ENCODE assay signal across 23 cellular contexts in genomic region chr4:190018201-190018920, GRCh38. TPM values are rescaled to one million over a fixed set of nuclear protein-coding genes. Genes with fewer than 3 reads are reported as not detected.
DNase-seq lines count a peak whose midpoint lies in the region; ATAC-seq and TF ChIP-seq lines count a peak whose summit lies in the region.
"Had no signal": no experiment of that assay in that cellular context is flagged by ENCODE, and none has a peak within 500 bp of the region (broad histone marks: within the 10 kb centered on the region; RNA-seq: fewer than 3 reads in every experiment).

No MANE protein-coding gene starts in this region.

- H3K9ac ChIP-seq in neuronal stem cell (ENCODE audit: low read depth, low read length, poor library complexity), result no peak overlapping the region
- H3K9ac ChIP-seq: KMS-11 had no signal

- no peak overlapping the region for H2AK5ac ChIP-seq in neuronal stem cell (ENCODE audit: low read depth, low read length)

- H3K4me1 ChIP-seq in neuronal stem cell (ENCODE audit: control insufficient read depth in 2 of 2, insufficient read depth in 1 of 2, low read depth in 1 of 2, low read length in 2 of 2), result peaks cover 0 to 4% of the 10 kb centered on the region in 2 donors

- TF ChIP-seq CTCF in activated CD8-positive, alpha-beta T cell treated with anti-CD3 and anti-CD28 coated beads for 36 hours (IDR thresholded peaks at IDR 0.05), result no peak
- no peak for TF ChIP-seq CTCF in glutamatergic neuron (IDR thresholded peaks at IDR 0.05; ENCODE audit: partially characterized antibody, unreplicated experiment)

- no peak overlapping the region for H3K23ac ChIP-seq in neuronal stem cell (ENCODE audit: low read depth, low read length, poor library complexity)

- H3K4me2 ChIP-seq in neuronal stem cell (ENCODE audit: insufficient read depth, low read length, poor library complexity, severe bottlenecking), result peak overlapping the region; percentile 57
- H3K4me2 ChIP-seq: KMS-11 had no signal

- H2BK15ac ChIP-seq in neuronal stem cell (ENCODE audit: low read length), result no peak overlapping the region

- WGBS in neuronal stem cell (ENCODE audit: extremely low coverage in 2 of 2, insufficient read length in 2 of 2, insufficient replicate concordance in 1 of 2), 2 donors, result no CpG with 5 or more reads among the region's 38 CpGs

- peak overlapping the region; percentile 74 for H2AFZ ChIP-seq in neuronal stem cell (ENCODE audit: low read length)

- H2BK12ac ChIP-seq in neuronal stem cell (ENCODE audit: low read length), result peak overlapping the region; percentile 26

- H3K27ac ChIP-seq in neuronal stem cell (replicated peaks; ENCODE audit: low read length), result no peak overlapping the region
- H3K27ac ChIP-seq: heart right ventricle, KMS-11, lower lobe of right lung, ovary, right lobe of liver, VCaP had no signal

- peaks cover 69% of the 10 kb centered on the region for H3K27me3 Mint-ChIP-seq in activated CD8-positive, alpha-beta T cell treated with anti-CD3 and anti-CD28 coated beads, Interleukin-2, amount 10 ng/mL, durations not matched to agents 7 days and 5 days (ENCODE audit: low read depth)
- H3K27me3 Mint-ChIP-seq in activated CD8-positive, alpha-beta T cell treated with anti-CD3 and anti-CD28 coated beads for 36 hours, result peaks cover 61% of the 10 kb centered on the region
- H3K27me3 Mint-ChIP-seq in glutamatergic neuron (ENCODE audit: unreplicated experiment), result peaks cover 46% of the 10 kb centered on the region

- intact Hi-C loops in activated CD8-positive, alpha-beta T cell treated with anti-CD3 and anti-CD28 coated beads for 36 hours (cut with micrococcal nuclease), result no loop called here

- no peaks in the 10 kb centered on the region for H3K9me3 Mint-ChIP-seq in activated CD8-positive, alpha-beta T cell treated with anti-CD3 and anti-CD28 coated beads, Interleukin-2, amount 10 ng/mL, durations not matched to agents 7 days and 5 days (ENCODE audit: insufficient read depth)
- H3K9me3 Mint-ChIP-seq in activated CD8-positive, alpha-beta T cell treated with anti-CD3 and anti-CD28 coated beads for 36 hours, result no peaks in the 10 kb centered on the region
- H3K9me3 Mint-ChIP-seq in glutamatergic neuron (ENCODE audit: unreplicated experiment), result peaks cover 23% of the 10 kb centered on the region

- no peak overlapping the region for H4K8ac ChIP-seq in neuronal stem cell (ENCODE audit: low read depth, low read length)

- no peaks in the 10 kb centered on the region for H3K79me1 ChIP-seq in neuronal stem cell (ENCODE audit: low read depth, low read length)

- no peak overlapping the region for H2BK5ac ChIP-seq in neuronal stem cell (ENCODE audit: low read length)

- peaks cover 55 to 82% (median 76%) of the 10 kb centered on the region in 3 experiments for H3K27me3 ChIP-seq in neuronal stem cell (ENCODE audit: control insufficient read depth in 3 of 3, insufficient read depth in 3 of 3, low read depth in 1 of 3, low read length in 3 of 3)
- H3K27me3 ChIP-seq: ovary, right lobe of liver had no signal

- H2BK120ac ChIP-seq in neuronal stem cell (ENCODE audit: low read depth, low read length), result no peak overlapping the region

- no peak overlapping the region for H3K18ac ChIP-seq in neuronal stem cell (ENCODE audit: low read length)

- H4K91ac ChIP-seq in neuronal stem cell (ENCODE audit: low read depth, low read length, poor library complexity), result no peak overlapping the region

- DNase-seq in activated CD8-positive, alpha-beta T cell treated with anti-CD3 and anti-CD28 coated beads, Interleukin-2, amount 10 ng/mL, durations not matched to agents 7 days and 5 days, result no peak
- DNase-seq in activated CD8-positive, alpha-beta T cell treated with anti-CD3 and anti-CD28 coated beads for 36 hours, result no peak
- DNase-seq in HK-2 (ENCODE audit: unreplicated experiment) (peak; percentile 44), glutamatergic neuron (no peak), neuronal stem cell (ENCODE audit: low spot score) (no peak), kidney glomerular epithelial cell (lab: John Stamatoyannopoulos, UW) (no peak)
- DNase-seq: C1 segment of cervical spinal cord, dermis blood vessel endothelial cell, GOT3, heart right ventricle, lower lobe of right lung, NCI-H1694 treated with DMSO at 0.1 percent for 48 hours, NCI-H774, ovary, right lobe of liver, SHP77 had no signal

- H3K36me3 Mint-ChIP-seq in activated CD8-positive, alpha-beta T cell treated with anti-CD3 and anti-CD28 coated beads, Interleukin-2, amount 10 ng/mL, durations not matched to agents 7 days and 5 days (ENCODE audit: low read depth), result peaks cover 25% of the 10 kb centered on the region
- peaks cover 6% of the 10 kb centered on the region for H3K36me3 Mint-ChIP-seq in activated CD8-positive, alpha-beta T cell treated with anti-CD3 and anti-CD28 coated beads for 36 hours (ENCODE audit: low read depth)
- H3K36me3 Mint-ChIP-seq in glutamatergic neuron (ENCODE audit: unreplicated experiment), result peaks cover 8% of the 10 kb centered on the region

- no peak overlapping the region for H3K4ac ChIP-seq in neuronal stem cell (ENCODE audit: low read length)

- peak overlapping the region; percentile 21 for H3K14ac ChIP-seq in neuronal stem cell (ENCODE audit: low read length)

- no peak for ATAC-seq in activated CD8-positive, alpha-beta T cell treated with anti-CD3 and anti-CD28 coated beads, Interleukin-2, amount 10 ng/mL, durations not matched to agents 7 days and 5 days
- no peak for ATAC-seq in activated CD8-positive, alpha-beta T cell treated with anti-CD3 and anti-CD28 coated beads for 36 hours
- ATAC-seq in GM19351 (IDR thresholded peaks at IDR 0.05; ENCODE audit: unreplicated experiment) (no peak), HG03045 (IDR thresholded peaks at IDR 0.05; ENCODE audit: unreplicated experiment) (no peak)
- ATAC-seq: heart right ventricle, right lobe of liver had no signal

- H3K4me3 ChIP-seq in neuronal stem cell (ENCODE audit: low read length in 2 of 2), result peak overlapping the region in 1 of 2 donors; percentile 33
- H3K4me3 ChIP-seq: lower lobe of right lung, ovary, right lobe of liver had no signal

- H3K4me1 Mint-ChIP-seq in activated CD8-positive, alpha-beta T cell treated with anti-CD3 and anti-CD28 coated beads, Interleukin-2, amount 10 ng/mL, durations not matched to agents 7 days and 5 days (ENCODE audit: low read depth), result peaks cover 35% of the 10 kb centered on the region
- H3K4me1 Mint-ChIP-seq in activated CD8-positive, alpha-beta T cell treated with anti-CD3 and anti-CD28 coated beads for 36 hours (ENCODE audit: low read depth), result peaks cover 33% of the 10 kb centered on the region
- peaks cover 5% of the 10 kb centered on the region for H3K4me1 Mint-ChIP-seq in glutamatergic neuron (ENCODE audit: low read depth, unreplicated experiment)

- POLR2A ChIA-PET in activated CD8-positive, alpha-beta T cell treated with anti-CD3 and anti-CD28 coated beads, Interleukin-2, amount 10 ng/mL, durations not matched to agents 7 days and 5 days (lab: Charles Lee), result no interaction called here
- POLR2A ChIA-PET in activated CD8-positive, alpha-beta T cell treated with anti-CD3 and anti-CD28 coated beads for 36 hours (lab: Charles Lee), result no interaction called here

- no peak overlapping the region for H3K4me3 Mint-ChIP-seq in activated CD8-positive, alpha-beta T cell treated with anti-CD3 and anti-CD28 coated beads, Interleukin-2, amount 10 ng/mL, durations not matched to agents 7 days and 5 days
- no peak overlapping the region for H3K4me3 Mint-ChIP-seq in activated CD8-positive, alpha-beta T cell treated with anti-CD3 and anti-CD28 coated beads for 36 hours
- H3K4me3 Mint-ChIP-seq in glutamatergic neuron (ENCODE audit: unreplicated experiment), result peak overlapping the region; percentile 77

- H3K27ac Mint-ChIP-seq in activated CD8-positive, alpha-beta T cell treated with anti-CD3 and anti-CD28 coated beads, Interleukin-2, amount 10 ng/mL, durations not matched to agents 7 days and 5 days, result peak overlapping the region; percentile 83
- H3K27ac Mint-ChIP-seq in activated CD8-positive, alpha-beta T cell treated with anti-CD3 and anti-CD28 coated beads for 36 hours, result no peak overlapping the region
- no peak overlapping the region for H3K27ac Mint-ChIP-seq in glutamatergic neuron (ENCODE audit: unreplicated experiment)

- H3K36me3 ChIP-seq in neuronal stem cell (replicated peaks in 1 of 2; ENCODE audit: control insufficient read depth in 2 of 2, insufficient read depth in 2 of 2, low read length in 2 of 2), result no peaks in the 10 kb centered on the region
- H3K36me3 ChIP-seq: heart right ventricle, lower lobe of right lung, ovary, right lobe of liver had no signal

- CTCF ChIA-PET in activated CD8-positive, alpha-beta T cell treated with anti-CD3 and anti-CD28 coated beads, Interleukin-2, amount 10 ng/mL, durations not matched to agents 7 days and 5 days (lab: Charles Lee), result no interaction called here
- CTCF ChIA-PET in activated CD8-positive, alpha-beta T cell treated with anti-CD3 and anti-CD28 coated beads for 36 hours (lab: Charles Lee), result no interaction called here

- H3K9me3 ChIP-seq in neuronal stem cell (replicated peaks in 1 of 2; ENCODE audit: control insufficient read depth in 2 of 2, insufficient read depth in 1 of 2, low read depth in 1 of 2, low read length in 2 of 2), result peaks cover 13 to 15% of the 10 kb centered on the region in 2 donors
- H3K9me3 ChIP-seq: lower lobe of right lung, right lobe of liver had no signal

RNA-seq across cellular contexts. Expression of gene FRG2, which starts 8.7 kb away (rescaled TPM):
- total RNA-seq in activated CD8-positive, alpha-beta T cell treated with anti-CD3 and anti-CD28 coated beads, Interleukin-2, amount 10 ng/mL, durations not matched to agents 7 days and 5 days, result not detected
- total RNA-seq in activated CD8-positive, alpha-beta T cell treated with anti-CD3 and anti-CD28 coated beads for 36 hours, result not detected
- not detected for total RNA-seq in glutamatergic neuron (ENCODE audit: unreplicated experiment)
- not detected for polyA plus RNA-seq in neuronal stem cell (2013, experiment 1 of 2)
- polyA plus RNA-seq in neuronal stem cell (2013, experiment 2 of 2), result not detected
- total RNA-seq: dermis blood vessel endothelial cell, heart right ventricle, HT-29, lower lobe of right lung, ovary, right lobe of liver had no signal
- polyA plus RNA-seq: heart right ventricle, ovary, thymus had no signal

RNA-seq across cellular contexts. Expression of gene DBET, which starts 45.9 kb away (rescaled TPM):
- not detected for total RNA-seq in activated CD8-positive, alpha-beta T cell treated with anti-CD3 and anti-CD28 coated beads, Interleukin-2, amount 10 ng/mL, durations not matched to agents 7 days and 5 days
- total RNA-seq in activated CD8-positive, alpha-beta T cell treated with anti-CD3 and anti-CD28 coated beads for 36 hours, result not detected
- 1.4 TPM for total RNA-seq in glutamatergic neuron (ENCODE audit: unreplicated experiment)
- polyA plus RNA-seq in neuronal stem cell (2013, experiment 1 of 2), result not detected
- polyA plus RNA-seq in neuronal stem cell (2013, experiment 2 of 2), result not detected
- total RNA-seq: A673, dermis blood vessel endothelial cell, heart right ventricle, HT-29, lower lobe of right lung, right lobe of liver had no signal
- polyA plus RNA-seq: heart right ventricle, ovary, thymus had no signal
